ENCODE assay signal across 1 cellular context in genomic region chr22:37138879-37139561, GRCh38.
TF ChIP-seq lines count a peak whose summit lies in the region.

No MANE protein-coding gene starts in this region.

TF ChIP-seq in GM12878, 131 proteins besides CTCF, POLR2A, EP300 and RAD21:
- no peak for TF ChIP-seq ZBTB4 (CRISPR knock-in tag; IDR thresholded peaks at IDR 0.05)
- TF ChIP-seq MEF2B (IDR thresholded peaks at IDR 0.05; ENCODE audit: partially characterized antibody, poor library complexity, severe bottlenecking), result peak; percentile 51
- 0 out of 2 replicates have a peak, but pooled peaks have one; percentile 27 for TF ChIP-seq MEF2A (IDR thresholded peaks at IDR 0.05; ENCODE audit: insufficient read depth, low read depth, low read length)
- no peak for TF ChIP-seq BRCA1 (IDR thresholded peaks at IDR 0.05; ENCODE audit: low read depth, low read length)
- no peak for TF ChIP-seq BCLAF1 (IDR thresholded peaks at IDR 0.05)
- peak; percentile 86 for TF ChIP-seq ZBTB40 (IDR thresholded peaks at IDR 0.05; ENCODE audit: borderline replicate concordance)
